In the genomic region with DNA sequence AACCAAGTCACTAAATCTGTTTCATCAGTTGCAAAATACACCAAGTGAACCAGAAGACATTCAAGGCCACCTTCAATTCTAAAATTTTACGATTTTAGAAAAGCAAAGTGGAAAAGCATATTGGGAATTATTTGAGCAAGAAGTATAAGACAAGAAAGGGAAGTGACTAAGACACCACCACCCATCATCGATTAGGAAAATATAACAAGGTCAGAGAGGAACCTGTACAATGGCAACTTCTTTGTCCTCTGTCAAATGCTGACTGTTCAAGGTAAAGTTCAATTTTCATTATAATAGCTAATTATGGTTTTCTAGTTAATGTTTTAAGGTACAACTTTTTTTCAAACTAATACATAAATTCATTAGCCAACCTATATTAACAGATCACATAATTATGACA, we compare ENCODE assay signal across 15 cellular contexts. TPM values are rescaled to one million over a fixed set of nuclear protein-coding genes. Genes with fewer than 3 reads are reported as not detected.
A peak's percentile ranks its signal among the peaks of the same experiment; 100 is the strongest.
DNase-seq lines count a peak whose midpoint lies in the region; ATAC-seq, FAIRE-seq and TF ChIP-seq lines count a peak whose summit lies in the region.
"Had no signal": no experiment of that assay in that cellular context is flagged by ENCODE, and none has a peak within 500 bp of the region (broad histone marks: within the 10 kb centered on the region; RNA-seq: fewer than 3 reads in every experiment).

No MANE protein-coding gene starts in this region.

- intact Hi-C loops in Calu3 (cut with micrococcal nuclease; ENCODE audit: unreplicated experiment), result no loop called here
- intact Hi-C loops in GM12878 (cut with micrococcal nuclease; ENCODE audit: unreplicated experiment), result no loop called here
- intact Hi-C loops in tibial artery (cut with DNase I; ENCODE audit: low total_unique reads), result no loop called here

- ATAC-seq in GM12878, result 0 out of 3 replicates have a peak, but pooled peaks have one; percentile 13
- no peak for ATAC-seq in GM18498 (IDR thresholded peaks at IDR 0.05; ENCODE audit: unreplicated experiment)

- H3K18ac ChIP-seq in mesenchymal stem cell (ENCODE audit: low read depth in 1 of 2, low read length in 2 of 2), result no peak overlapping the region

- no peak overlapping the region for H2BK120ac ChIP-seq in mesenchymal stem cell (ENCODE audit: low read depth, low read length)

- H3K27ac ChIP-seq in Karpas-422 (ENCODE audit: low read length) (peak overlapping the region; percentile 67), GM12878 (ENCODE audit: control insufficient read depth, insufficient read depth) (no peak overlapping the region), mesenchymal stem cell (ENCODE audit: low read length, poor library complexity, severe bottlenecking) (no peak overlapping the region), tibial artery (no peak overlapping the region)

- H2BK12ac ChIP-seq in mesenchymal stem cell (ENCODE audit: low read length in 2 of 2), result no peak overlapping the region

- H3K9me3 ChIP-seq in Karpas-422 (ENCODE audit: low read length) (no peaks in the 10 kb centered on the region), GM12878 (replicated peaks; ENCODE audit: control insufficient read depth, insufficient read depth, low read length) (peaks cover 4% of the 10 kb centered on the region; the same call in 2 of the 3 replicates), mesenchymal stem cell (ENCODE audit: control insufficient read depth, low read length) (no peaks in the 10 kb centered on the region), tibial artery (no peaks in the 10 kb centered on the region)
- H3K9me3 ChIP-seq: Caco-2, HAP-1 had no signal

- peaks cover 42% of the 10 kb centered on the region for H3K4me1 Mint-ChIP-seq in Calu3 (ENCODE audit: low read depth, unreplicated experiment)
- no peaks in the 10 kb centered on the region for H3K4me1 Mint-ChIP-seq in nephron progenitor cell

- CTCF ChIA-PET in Calu3 (lab: Charles Lee), result interaction anchor here (1.2 kb wide), 1 partner anchor 704 kb away, joined by 3 read pairs; no protein-coding TSS in a partner anchor
- CTCF ChIA-PET in GM12878 (lab: Yijun Ruan, JAX), result interaction anchor here (1.1 to 4.7 kb wide), 2 partner anchors 10 to 12 kb away, joined by 3 to 40 read pairs; a partner anchor contains a TSS

- H2AFZ ChIP-seq in Karpas-422 (ENCODE audit: low read length), result no peak overlapping the region
- no peak overlapping the region for H2AFZ ChIP-seq in GM12878 (ENCODE audit: control insufficient read depth, low read depth, low read length)
- H2AFZ ChIP-seq in mesenchymal stem cell (ENCODE audit: low read depth, low read length), result no peak overlapping the region

- H3K36me3 Mint-ChIP-seq in Calu3 (ENCODE audit: insufficient read depth, unreplicated experiment) (peaks cover 11% of the 10 kb centered on the region), nephron progenitor cell (ENCODE audit: low read depth) (peaks cover 10% of the 10 kb centered on the region)

- H3K36me3 ChIP-seq in Karpas-422 (ENCODE audit: insufficient read depth, low read length) (peaks cover 17% of the 10 kb centered on the region), GM12878 (ENCODE audit: control insufficient read depth in 2 of 2, insufficient read depth in 2 of 2, low read length in 1 of 2) (no peaks in the 10 kb centered on the region; a peak in 1 of 4 replicates), mesenchymal stem cell (ENCODE audit: control insufficient read depth in 1 of 2, insufficient read depth in 2 of 2, low read depth in 1 of 2, low read length in 2 of 2) (no peaks in the 10 kb centered on the region), tibial artery (no peaks in the 10 kb centered on the region)
- H3K36me3 ChIP-seq: HAP-1 had no signal

- no peak overlapping the region for H2BK15ac ChIP-seq in mesenchymal stem cell (ENCODE audit: low read depth, poor library complexity, severe bottlenecking)

- no peak overlapping the region for H2BK5ac ChIP-seq in mesenchymal stem cell (ENCODE audit: low read depth, low read length, poor library complexity, severe bottlenecking)

- no peak for DNase-seq in Calu3
- DNase-seq in Karpas-422, result no peak
- no peak for DNase-seq in GM12878 (ENCODE audit: low read depth, low spot score)
- no peak for DNase-seq in mesenchymal stem cell
- no peak for DNase-seq in nephron progenitor cell
- DNase-seq in tibial artery, result no peak
- DNase-seq: Caco-2, EL, NCI-H1092 treated with DMSO at 0.1 percent for 48 hours, NCI-H2081 treated with DMSO at 0.1 percent for 48 hours, NCI-H510A treated with DMSO at 0.1 percent for 48 hours, NCI-H82, SHP77 had no signal

- 37% methylated on average over 2 of the region's 2 CpGs for WGBS in GM12878 (ENCODE audit: insufficient coverage, insufficient replicate concordance, low lambda C conversion rate, missing lambda C conversion rate)
- WGBS in mesenchymal stem cell, result no CpG with 5 or more reads among the region's 2 CpGs

- H3K9me3 Mint-ChIP-seq in Calu3 (ENCODE audit: low read depth, unreplicated experiment), result no peaks in the 10 kb centered on the region
- peaks cover 10% of the 10 kb centered on the region for H3K9me3 Mint-ChIP-seq in nephron progenitor cell

- TSS peak; percentile 51 for BruUV-seq in Calu3 (replicated peaks; lab: Mats Ljungman, UMichigan)
- BruUV-seq in GM12878 (replicated peaks; lab: Mats Ljungman, UMichigan), result no TSS peak

- H3K27ac Mint-ChIP-seq in Calu3 (ENCODE audit: unreplicated experiment) (peak overlapping the region; percentile 60), nephron progenitor cell (no peak overlapping the region)

- FAIRE-seq in GM12878 (lab: Jason Lieb, UNC), result no peak

- no peak overlapping the region for H4K91ac ChIP-seq in mesenchymal stem cell (ENCODE audit: low read length)

- H3K9ac ChIP-seq in Karpas-422 (ENCODE audit: low read length) (no peak overlapping the region), GM12878 (ENCODE audit: control insufficient read depth, insufficient read depth, low read length) (no peak overlapping the region), mesenchymal stem cell (ENCODE audit: low read length) (peak overlapping the region; percentile 65)

- H3K4me1 ChIP-seq in Karpas-422 (ENCODE audit: low read length), result peaks cover 66% of the 10 kb centered on the region
- H3K4me1 ChIP-seq in GM12878 (ENCODE audit: control insufficient read depth, insufficient read depth, low read length), result peaks cover 36% of the 10 kb centered on the region
- peaks cover 1% of the 10 kb centered on the region for H3K4me1 ChIP-seq in mesenchymal stem cell (ENCODE audit: control insufficient read depth, insufficient read depth, low read depth, low read length)
- peaks cover 0 to 14% (median 7%) of the 10 kb centered on the region in 4 donors for H3K4me1 ChIP-seq in tibial artery

- TF ChIP-seq RAD21 in GM12878 (IDR thresholded peaks at IDR 0.05; ENCODE audit: insufficient read depth, low read depth, low read length), result no peak

- peak overlapping the region; percentile 0 for H3K4me3 Mint-ChIP-seq in Calu3 (ENCODE audit: low read depth, unreplicated experiment)
- no peak overlapping the region for H3K4me3 Mint-ChIP-seq in nephron progenitor cell

- no peak for TF ChIP-seq EP300 in GM12878 (IDR thresholded peaks at IDR 0.05; ENCODE audit: borderline replicate concordance in 1 of 2, control insufficient read depth in 1 of 2, low read depth in 2 of 2, low read length in 2 of 2)

- RAD21 ChIA-PET in GM12878 (lab: Charles Lee; ENCODE audit: unreplicated experiment), result interaction anchor here (1.9 to 3.9 kb wide), 2 partner anchors 10 to 31 kb away, joined by 8 to 21 read pairs; a partner anchor contains a TSS

- H3K23ac ChIP-seq in mesenchymal stem cell (ENCODE audit: low read length in 2 of 2), result no peak overlapping the region

- SMC1A ChIA-PET in GM12878 (lab: Charles Lee; ENCODE audit: uncharacterized antibody, unreplicated experiment), result interaction anchor here (0.9 to 8.1 kb wide), 2 partner anchors 12 to 98 kb away, joined by 3 to 99 read pairs; a partner anchor contains a TSS

- POLR2A ChIA-PET in GM12878 (lab: Charles Lee), result interaction anchor here (1.6 to 1.7 kb wide), 2 partner anchors 11 to 31 kb away, joined by 4 to 6 read pairs; a partner anchor contains a TSS

- H3K27me3 Mint-ChIP-seq in Calu3 (ENCODE audit: unreplicated experiment), result no peaks in the 10 kb centered on the region
- H3K27me3 Mint-ChIP-seq in nephron progenitor cell (ENCODE audit: low read depth, poor library complexity), result no peaks in the 10 kb centered on the region

- peaks cover 16% of the 10 kb centered on the region for H3K79me1 ChIP-seq in mesenchymal stem cell (replicated peaks; ENCODE audit: low read length, poor library complexity, severe bottlenecking)

- no peak overlapping the region for H3K14ac ChIP-seq in mesenchymal stem cell (ENCODE audit: low read length in 2 of 2)

- H3K79me2 ChIP-seq in Karpas-422 (ENCODE audit: low read length) (peaks cover 97% of the 10 kb centered on the region), GM12878 (ENCODE audit: control insufficient read depth, insufficient read depth, low read length) (peaks cover 54% of the 10 kb centered on the region)

- no peak overlapping the region for H2AK5ac ChIP-seq in mesenchymal stem cell (ENCODE audit: low read length, severe bottlenecking)

- no peak overlapping the region for H4K8ac ChIP-seq in mesenchymal stem cell (ENCODE audit: low read length)

- H3K4me3 ChIP-seq in Karpas-422 (ENCODE audit: low read length) (no peak overlapping the region), GM12878 (no peak overlapping the region), mesenchymal stem cell (ENCODE audit: insufficient read depth in 1 of 2, low read depth in 1 of 2, low read length in 2 of 2) (no peak overlapping the region), tibial artery (no peak overlapping the region)
- H3K4me3 ChIP-seq: HAP-1 had no signal

- no peak overlapping the region for H3K4ac ChIP-seq in mesenchymal stem cell (ENCODE audit: low read depth in 1 of 2, low read length in 2 of 2)

- H4K20me1 ChIP-seq in Karpas-422 (ENCODE audit: insufficient read depth, low read depth, low read length), result no peaks in the 10 kb centered on the region
- no peaks in the 10 kb centered on the region for H4K20me1 ChIP-seq in GM12878 (ENCODE audit: control insufficient read depth, insufficient read depth)

- no peak for TF ChIP-seq POLR2A in GM12878 (IDR thresholded peaks at IDR 0.05; ENCODE audit: low read depth, low read length)

- H3K4me2 ChIP-seq in Karpas-422 (ENCODE audit: low read depth, low read length, poor library complexity, severe bottlenecking), result peak overlapping the region; percentile 21
- no peak overlapping the region for H3K4me2 ChIP-seq in GM12878 (ENCODE audit: control insufficient read depth, insufficient read depth)
- H3K4me2 ChIP-seq in mesenchymal stem cell (ENCODE audit: low read length, poor library complexity, severe bottlenecking), result no peak overlapping the region

- in situ Hi-C loops in GM12878 (cut with MboI), result loop anchor here (25.0 kb wide), 2 partner anchors 1632 to 1843 kb away; a partner anchor contains a TSS

- H3K9me2 ChIP-seq in Karpas-422 (replicated peaks; ENCODE audit: insufficient read depth, low read length), result no peaks in the 10 kb centered on the region

- no peaks in the 10 kb centered on the region for H3K27me3 ChIP-seq in Karpas-422 (ENCODE audit: low read length)
- no peaks in the 10 kb centered on the region for H3K27me3 ChIP-seq in GM12878 (replicated peaks in 1 of 2; ENCODE audit: control insufficient read depth in 2 of 2, insufficient read depth in 2 of 2, low read length in 1 of 2)
- H3K27me3 ChIP-seq in mesenchymal stem cell (ENCODE audit: control insufficient read depth in 1 of 2, insufficient read depth in 1 of 2, low read length in 2 of 2), result no peaks in the 10 kb centered on the region
- H3K27me3 ChIP-seq in tibial artery, result no peaks in the 10 kb centered on the region

- TF ChIP-seq CTCF in Calu3 (IDR thresholded peaks at IDR 0.05; ENCODE audit: unreplicated experiment), result no peak
- TF ChIP-seq CTCF in GM12878 (IDR thresholded peaks at IDR 0.05 in 2 of 3, conservative IDR thresholded peaks at IDR 0.05 in 1 of 3; ENCODE audit: control insufficient read depth in 2 of 3, extremely low read depth in 1 of 3, insufficient read depth in 1 of 3, low read depth in 3 of 3, low read length in 3 of 3), result no peak
- no peak for TF ChIP-seq CTCF in nephron progenitor cell (IDR thresholded peaks at IDR 0.05)
- TF ChIP-seq CTCF in tibial artery (IDR thresholded peaks at IDR 0.05), result no peak

RNA-seq across cellular contexts. Expression of a gene that starts 10.8 kb away (rescaled TPM):
- 39.1 and 46.5 TPM in 2 replicates for total RNA-seq in Calu3 (2022)
- total RNA-seq in Karpas-422 (2014; rRNA removed; shearing (Covaris generic); ENCODE audit: low replicate concordance), result 24.4 and 47.1 TPM in 2 replicates
- 113 and 114 TPM in 2 replicates for total RNA-seq in GM12878 (2013; cell fraction: nucleolus; rRNA removed)
- 12.6 and 15.1 TPM in 2 replicates for total RNA-seq in GM12878 (2014; rRNA removed)
- 16.1 and 17.1 TPM in 2 replicates for total RNA-seq in GM12878 (2014; rRNA removed; fragmentation: Illumina TruSeq; extraction: Trizol)
- 10.4 and 10.7 TPM in 2 replicates for total RNA-seq in GM12878 (2021)
- polyA plus RNA-seq in GM12878 (2011; ENCODE audit: low read depth), result 1.9 TPM
- polyA plus RNA-seq in GM12878 (2011; rRNA removed), result 18.9 and 25.0 TPM in 2 replicates
- 9.4 and 12.2 TPM in 2 replicates for polyA plus RNA-seq in GM12878 (2011; cell fraction: cytosol; rRNA removed)
- polyA plus RNA-seq in GM12878 (2011; cell fraction: nucleus; rRNA removed), result 15.1 and 15.7 TPM in 2 replicates
- polyA plus RNA-seq in GM12878 (2012), result 3.1 and 4.8 TPM in 2 replicates
- polyA plus RNA-seq in GM12878 (2014; fragmentation: Illumina TruSeq; extraction: Trizol), result 8.3 and 10.7 TPM in 2 replicates
- polyA plus RNA-seq in GM12878 (2014; fragmentation: Nextera tagmentation; extraction: Ambion mirVana), result under 1 TPM; 0.22 to 0.55 TPM
- polyA plus RNA-seq in GM12878 (2014; rRNA removed), result 6.5 and 7.6 TPM in 2 replicates
- 1 to 10 TPM in 1 of 2 experiments, under 1 TPM in 1; 0.13 to 1.1 TPM for polyA plus RNA-seq in GM12878 (2016; fragmentation: Nextera tagmentation; extraction: Ambion mirVana)
- polyA minus RNA-seq in GM12878 (2011; rRNA and poly(A)+ RNA removed), result 56.5 and 65.2 TPM in 2 replicates
- polyA minus RNA-seq in GM12878 (2011; cell fraction: cytosol; rRNA and poly(A)+ RNA removed), result 12.3 and 15.0 TPM in 2 replicates
- 21.4 and 23.7 TPM in 2 replicates for polyA minus RNA-seq in GM12878 (2011; cell fraction: nucleus; rRNA and poly(A)+ RNA removed)
- polyA plus RNA-seq in mesenchymal stem cell (2013, experiment 1 of 2), result 6.5 TPM
- 6.6 TPM for polyA plus RNA-seq in mesenchymal stem cell (2013, experiment 2 of 2)
